In the genomic region with DNA sequence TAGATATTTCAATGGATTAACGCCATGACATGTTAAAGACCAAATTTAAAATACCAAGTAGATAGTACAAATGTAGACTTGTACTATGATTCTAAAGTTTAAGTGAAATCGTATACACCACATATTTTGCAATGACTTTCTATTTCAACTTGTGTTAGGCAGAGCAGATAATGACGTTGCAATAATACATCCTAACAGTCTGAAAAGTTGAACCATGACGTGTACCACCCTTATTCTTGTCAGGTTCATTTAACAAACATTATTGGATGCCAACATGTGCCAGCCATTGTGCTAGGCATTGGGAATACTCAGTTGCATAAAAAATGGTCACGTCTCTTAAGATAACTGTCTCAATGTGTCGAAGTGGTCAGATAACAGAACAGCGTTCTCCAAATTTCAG, we compare ENCODE assay signal across 37 cellular contexts. TPM values are rescaled to one million over a fixed set of nuclear protein-coding genes. Genes with fewer than 3 reads are reported as not detected.
"Had no signal": no experiment of that assay in that cellular context is flagged by ENCODE, and none has a peak within 500 bp of the region (broad histone marks: within the 10 kb centered on the region; RNA-seq: fewer than 3 reads in every experiment).

No MANE protein-coding gene starts in this region.

- DNase-seq: activated effector memory CD4-positive, alpha-beta T cell treated with anti-CD3 and anti-CD28 coated beads, Interleukin-2, amount 50 U/mL, for 16 hours; activated effector memory CD4-positive, alpha-beta T cell treated with Interleukin-2 at 50 U/mL for 16 hours; activated gamma-delta T cell; activated gamma-delta T cell treated with Interleukin-2 at 50 U/mL for 16 hours; activated naive CD4-positive, alpha-beta T cell; activated naive CD4-positive, alpha-beta T cell treated with anti-CD3 and anti-CD28 coated beads for 36 hours; activated naive CD4-positive, alpha-beta T cell treated with anti-CD3 and anti-CD28 coated beads, Interleukin-2, amount 10 ng/mL, durations not matched to agents 7 days and 5 days; activated naive CD4-positive, alpha-beta T cell treated with anti-CD3 and anti-CD28 coated beads, Interleukin-2, amount 50 U/mL, for 16 hours; activated naive CD4-positive, alpha-beta T cell treated with Interleukin-2 at 50 U/mL for 16 hours; activated naive CD8-positive, alpha-beta T cell treated with anti-CD3 and anti-CD28 coated beads for 36 hours; activated naive CD8-positive, alpha-beta T cell treated with anti-CD3 and anti-CD28 coated beads, Interleukin-2, amount 10 ng/mL, durations not matched to agents 7 days and 5 days; activated naive CD8-positive, alpha-beta T cell treated with anti-CD3 and anti-CD28 coated beads, Interleukin-2, amount 50 U/mL, for 24 hours; activated T-cell treated with anti-CD3 and anti-CD28 coated beads, Interleukin-2, amount 50 U/mL, for 4 hours; activated T-cell treated with anti-CD3 and anti-CD28 coated beads, Interleukin-2, amount 50 U/mL, for 48 hours; activated T-cell treated with anti-CD3 and anti-CD28 coated beads, Interleukin-2, amount 50 U/mL, for 72 hours; adrenal gland; amniotic stem cell; amygdala; anterior cingulate cortex; aorta; body of pancreas; brain microvascular endothelial cell; caudate nucleus; central memory CD4-positive, alpha-beta T cell; cerebellar nuclear complex had no signal

- ATAC-seq: activated naive CD4-positive, alpha-beta T cell treated with anti-CD3 and anti-CD28 coated beads, Interleukin-2, amount 50 U/mL, for 72 hours; activated naive CD8-positive, alpha-beta T cell treated with anti-CD3 and anti-CD28 coated beads, Interleukin-2, amount 50 U/mL, for 24 hours; activated T-cell treated with anti-CD3 and anti-CD28 coated beads, Interleukin-2, amount 50 U/mL, for 4 hours; activated T-cell treated with anti-CD3 and anti-CD28 coated beads, Interleukin-2, amount 50 U/mL, for 72 hours; activated T-helper 17 cell treated with anti-CD3 and anti-CD28 coated beads, Interleukin-2, amount 50 U/mL, for 72 hours; body of pancreas had no signal

- H3K9me3 ChIP-seq: adrenal gland, ascending aorta, body of pancreas, breast epithelium had no signal

- H3K27me3 ChIP-seq: adrenal gland, ascending aorta, body of pancreas, brain microvascular endothelial cell, breast epithelium, cardiac muscle cell had no signal

- H3K36me3 ChIP-seq: adrenal gland, ascending aorta, brain microvascular endothelial cell, breast epithelium, cardiac muscle cell had no signal

- FAIRE-seq: astrocyte, bronchial epithelial cell, colon had no signal

- H3K4me3 ChIP-seq: adrenal gland, ascending aorta, body of pancreas, breast epithelium, cardiac muscle cell had no signal

- H3K27ac ChIP-seq: adrenal gland, ascending aorta, body of pancreas, brain microvascular endothelial cell, breast epithelium, cardiac muscle cell had no signal

- H3K4me1 ChIP-seq: adrenal gland, ascending aorta, body of pancreas, breast epithelium had no signal

RNA-seq across cellular contexts. Expression of a gene that starts 50.0 kb away (rescaled TPM):
- total RNA-seq: activated naive CD4-positive, alpha-beta T cell treated with anti-CD3 and anti-CD28 coated beads, Interleukin-2, amount 50 U/mL, for 72 hours; activated T-cell treated with anti-CD3 and anti-CD28 coated beads, Interleukin-2, amount 50 U/mL, for 72 hours; activated T-helper 1 cell treated with anti-CD3 and anti-CD28 coated beads, Interleukin-12 subunit alpha, Interleukin-12 subunit beta, Interleukin-2, Interleukin-4 antibody, amounts not matched to agents 30 ng/mL and 10 ng/mL and 1 ng/mL, durations not matched to agents 14 hours and 24 hours and 36 hours; activated T-helper 2 cell treated with anti-CD3 and anti-CD28 coated beads, Interferon-gamma antibody, Interleukin-2, Interleukin-4, amounts not matched to agents 10 μg/mL and 5 μg/mL and 100 μg/mL, durations not matched to agents 14 hours and 24 hours and 36 hours; ascending aorta; astrocyte; bronchial epithelial cell; cardiac muscle cell; cardiac septum; chondrocyte had no signal
- polyA plus RNA-seq: cardiac muscle cell had no signal
